In genomic region chr14:105219753-105220152, GRCh38 we compare ENCODE assay signal across 15 cellular contexts. TPM values are rescaled to one million over a fixed set of nuclear protein-coding genes. Genes with fewer than 3 reads are reported as not detected.
DNase-seq lines count a peak whose midpoint lies in the region; ATAC-seq lines count a peak whose summit lies in the region.
"Had no signal": no experiment of that assay in that cellular context is flagged by ENCODE, and none has a peak within 500 bp of the region (broad histone marks: within the 10 kb centered on the region; RNA-seq: fewer than 3 reads in every experiment).

No MANE protein-coding gene starts in this region.

- H3K9me3 Mint-ChIP-seq in dendritic cell treated with granulocyte-macrophage colony-stimulating factor and Interleukin-4, amounts not matched to agents 40 ng/mL and 50 ng/mL, for 4 days, result no peaks in the 10 kb centered on the region
- H3K9me3 Mint-ChIP-seq: CD4-positive, alpha-beta T cell; CD8-positive, alpha-beta T cell had no signal

- H4K8ac ChIP-seq in neuronal stem cell (ENCODE audit: low read depth, low read length), result no peak overlapping the region

- peaks cover 23% of the 10 kb centered on the region for H3K79me1 ChIP-seq in neuronal stem cell (ENCODE audit: low read depth, low read length)

- no peak overlapping the region for H2BK5ac ChIP-seq in neuronal stem cell (ENCODE audit: low read length)

- no peak overlapping the region for H3K4me3 Mint-ChIP-seq in dendritic cell treated with granulocyte-macrophage colony-stimulating factor and Interleukin-4, amounts not matched to agents 40 ng/mL and 50 ng/mL, for 4 days
- H3K4me3 Mint-ChIP-seq: CD4-positive, alpha-beta T cell; CD8-positive, alpha-beta T cell had no signal

- no peak overlapping the region for H4K91ac ChIP-seq in neuronal stem cell (ENCODE audit: low read depth, low read length, poor library complexity)

- peaks cover 100% of the 10 kb centered on the region for H4K20me1 ChIP-seq in BLaER1

- no peak overlapping the region for H2AFZ ChIP-seq in neuronal stem cell (ENCODE audit: low read length)

- no peak overlapping the region for H2BK15ac ChIP-seq in neuronal stem cell (ENCODE audit: low read length)

- no peaks in the 10 kb centered on the region for H3K27me3 ChIP-seq in BLaER1
- no peaks in the 10 kb centered on the region for H3K27me3 ChIP-seq in neuronal stem cell (ENCODE audit: control insufficient read depth in 3 of 3, insufficient read depth in 3 of 3, low read depth in 1 of 3, low read length in 3 of 3)
- H3K27me3 ChIP-seq: BE2C; BLaER1 treated with 17β-estradiol and CSF1 and Interleukin-3, amounts not matched to agents 10 nM and 100 nM had no signal

- peaks cover 100% of the 10 kb centered on the region for H3K36me3 Mint-ChIP-seq in dendritic cell treated with granulocyte-macrophage colony-stimulating factor and Interleukin-4, amounts not matched to agents 40 ng/mL and 50 ng/mL, for 4 days (ENCODE audit: low read depth)

- 0 out of 2 replicates have a peak overlapping the region, but pooled peaks have one; percentile 26 for H3K27ac ChIP-seq in BLaER1
- no peak overlapping the region for H3K27ac ChIP-seq in neuronal stem cell (replicated peaks; ENCODE audit: low read length)
- H3K27ac ChIP-seq: BLaER1 treated with 17β-estradiol and CSF1 and Interleukin-3, amounts not matched to agents 10 nM and 100 nM had no signal

- ATAC-seq in GM21576 (IDR thresholded peaks at IDR 0.05; ENCODE audit: unreplicated experiment), result no peak
- ATAC-seq: CD8-positive, alpha-beta T cell had no signal

- WGBS in neuronal stem cell (ENCODE audit: extremely low coverage in 2 of 2, insufficient read length in 2 of 2, insufficient replicate concordance in 1 of 2), 2 donors, result no CpG with 5 or more reads among the region's 17 CpGs

- no peak overlapping the region for H3K18ac ChIP-seq in neuronal stem cell (ENCODE audit: low read length)

- no peaks in the 10 kb centered on the region for H3K4me1 Mint-ChIP-seq in dendritic cell treated with granulocyte-macrophage colony-stimulating factor and Interleukin-4, amounts not matched to agents 40 ng/mL and 50 ng/mL, for 4 days (ENCODE audit: low read depth)

- H3K9me3 ChIP-seq in BLaER1, result no peaks in the 10 kb centered on the region
- H3K9me3 ChIP-seq in neuronal stem cell (replicated peaks in 1 of 2; ENCODE audit: control insufficient read depth in 2 of 2, insufficient read depth in 1 of 2, low read depth in 1 of 2, low read length in 2 of 2), result peaks cover 0 to 8% of the 10 kb centered on the region in 2 donors
- H3K9me3 ChIP-seq: BE2C; BLaER1 treated with 17β-estradiol and CSF1 and Interleukin-3, amounts not matched to agents 10 nM and 100 nM; Caco-2 had no signal

- no peak overlapping the region for H2BK12ac ChIP-seq in neuronal stem cell (ENCODE audit: low read length)

- H3K4ac ChIP-seq in neuronal stem cell (ENCODE audit: low read length), result no peak overlapping the region

- intact Hi-C loops in dendritic cell treated with granulocyte-macrophage colony-stimulating factor and Interleukin-4, amounts not matched to agents 40 ng/mL and 50 ng/mL, for 4 days (cut with micrococcal nuclease), result no loop called here

- H2AK5ac ChIP-seq in neuronal stem cell (ENCODE audit: low read depth, low read length), result no peak overlapping the region

- H3K27me3 Mint-ChIP-seq in dendritic cell treated with granulocyte-macrophage colony-stimulating factor and Interleukin-4, amounts not matched to agents 40 ng/mL and 50 ng/mL, for 4 days, result no peaks in the 10 kb centered on the region
- H3K27me3 Mint-ChIP-seq: CD4-positive, alpha-beta T cell had no signal

- H3K14ac ChIP-seq in neuronal stem cell (ENCODE audit: low read length), result no peak overlapping the region

- H3K9ac ChIP-seq in BLaER1 (0 out of 2 replicates have a peak overlapping the region, but pooled peaks have one; percentile 40), neuronal stem cell (ENCODE audit: low read depth, low read length, poor library complexity) (peak overlapping the region; percentile 15)

- no peak for DNase-seq in neuronal stem cell (ENCODE audit: low spot score)
- no peak for DNase-seq in central memory CD4-positive, alpha-beta T cell
- DNase-seq: 8988T; ACHN; BE2C; Caco-2; Calu3; CD4-positive, alpha-beta T cell; CD8-positive, alpha-beta T cell; DMS79 treated with DMSO at 0.1 percent for 48 hours; GF-D8 had no signal

- H3K4me2 ChIP-seq in BLaER1 (no peak overlapping the region), neuronal stem cell (ENCODE audit: insufficient read depth, low read length, poor library complexity, severe bottlenecking) (no peak overlapping the region)

- no peak overlapping the region for H3K23ac ChIP-seq in neuronal stem cell (ENCODE audit: low read depth, low read length, poor library complexity)

- H3K4me3 ChIP-seq in BLaER1 (no peak overlapping the region), neuronal stem cell (ENCODE audit: low read length in 2 of 2) (no peak overlapping the region)
- H3K4me3 ChIP-seq: BLaER1 treated with 17β-estradiol and CSF1 and Interleukin-3, amounts not matched to agents 10 nM and 100 nM had no signal

- peaks cover 81% of the 10 kb centered on the region for H3K36me3 ChIP-seq in BLaER1
- peaks cover 37 to 51% of the 10 kb centered on the region in 2 donors for H3K36me3 ChIP-seq in neuronal stem cell (replicated peaks in 1 of 2; ENCODE audit: control insufficient read depth in 2 of 2, insufficient read depth in 2 of 2, low read length in 2 of 2)

- peak overlapping the region; percentile 5 for H3K27ac Mint-ChIP-seq in dendritic cell treated with granulocyte-macrophage colony-stimulating factor and Interleukin-4, amounts not matched to agents 40 ng/mL and 50 ng/mL, for 4 days
- H3K27ac Mint-ChIP-seq: CD4-positive, alpha-beta T cell; CD8-positive, alpha-beta T cell had no signal

- H3K4me1 ChIP-seq in BLaER1, result peaks cover 84% of the 10 kb centered on the region
- no peaks in the 10 kb centered on the region for H3K4me1 ChIP-seq in neuronal stem cell (ENCODE audit: control insufficient read depth in 2 of 2, insufficient read depth in 1 of 2, low read depth in 1 of 2, low read length in 2 of 2)
- H3K4me1 ChIP-seq: Caco-2 had no signal

- no peak overlapping the region for H2BK120ac ChIP-seq in neuronal stem cell (ENCODE audit: low read depth, low read length)

RNA-seq across cellular contexts. Expression of gene BTBD6, which starts 28.6 kb away (rescaled TPM):
- 10.8 TPM for polyA plus RNA-seq in neuronal stem cell (2013, experiment 1 of 2)
- polyA plus RNA-seq in neuronal stem cell (2013, experiment 2 of 2), result 10.4 TPM

RNA-seq across cellular contexts. Expression of gene NUDT14, which starts 38.6 kb away (rescaled TPM):
- polyA plus RNA-seq in neuronal stem cell (2013, experiment 1 of 2), result 21.6 TPM
- polyA plus RNA-seq in neuronal stem cell (2013, experiment 2 of 2), result 21.9 TPM

RNA-seq across cellular contexts. Expression of gene JAG2, which starts 51.2 kb away (rescaled TPM):
- 5.2 TPM for polyA plus RNA-seq in neuronal stem cell (2013, experiment 1 of 2)
- 4.9 TPM for polyA plus RNA-seq in neuronal stem cell (2013, experiment 2 of 2)
